13 cellular contexts compared by ENCODE assay signal in the genomic region with DNA sequence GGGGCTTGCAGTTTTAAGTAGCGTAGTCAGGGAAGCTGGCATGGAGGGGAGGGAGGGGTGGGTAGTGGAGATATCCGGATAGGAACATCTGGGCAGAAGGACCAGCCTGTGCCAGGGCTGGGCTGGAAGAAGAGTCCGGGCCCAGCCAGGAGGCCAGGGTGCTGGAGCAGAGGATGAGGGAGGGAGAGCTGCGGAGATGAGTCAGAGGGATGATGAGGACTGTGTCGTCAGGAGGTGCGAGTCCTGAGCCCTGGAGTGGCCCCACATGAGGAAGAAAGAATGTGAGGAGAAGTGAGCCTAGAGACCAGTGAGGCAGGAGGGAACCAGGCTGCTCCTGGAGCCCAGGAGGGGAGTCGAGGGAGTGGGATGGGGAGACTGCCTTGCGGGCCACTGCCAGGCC.
DNase-seq lines count a peak whose midpoint lies in the region; ATAC-seq and TF ChIP-seq lines count a peak whose summit lies in the region.
"Had no signal": no experiment of that assay in that cellular context is flagged by ENCODE, and none has a peak within 500 bp of the region (broad histone marks: within the 10 kb centered on the region; RNA-seq: fewer than 3 reads in every experiment).

No MANE protein-coding gene starts in this region.

- H3K9ac ChIP-seq in smooth muscle cell (ENCODE audit: low read depth), result peak overlapping the region; percentile 61

- H3K4me2 ChIP-seq in smooth muscle cell, result peak overlapping the region; percentile 27

- intact Hi-C loops in activated T-helper 2 cell treated with anti-CD3 and anti-CD28 coated beads, Interferon-gamma antibody, Interleukin-2, Interleukin-4, amounts not matched to agents 10 μg/mL and 5 μg/mL and 100 μg/mL, durations not matched to agents 14 hours and 24 hours and 36 hours (cut with micrococcal nuclease), result no loop called here

- peaks cover 37% of the 10 kb centered on the region for H3K4me1 ChIP-seq in RWPE2 (ENCODE audit: insufficient read depth, poor library complexity, severe bottlenecking)
- peaks cover 6% of the 10 kb centered on the region for H3K4me1 ChIP-seq in smooth muscle cell (ENCODE audit: low read depth)

- DNase-seq in EL (peak; percentile 95), RWPE2 (ENCODE audit: low spot score) (no peak), fibroblast of mammary gland (ENCODE audit: low read depth) (peak; percentile 83), smooth muscle cell (lab: John Stamatoyannopoulos, UW; ENCODE audit: unreplicated experiment) (no peak), T-helper 2 cell (no peak), AML-193 (lab: John Stamatoyannopoulos, UW) (no peak)
- DNase-seq in activated T-helper 2 cell treated with anti-CD3 and anti-CD28 coated beads, Interferon-gamma antibody, Interleukin-2, Interleukin-4, amounts not matched to agents 10 μg/mL and 5 μg/mL and 100 μg/mL, durations not matched to agents 14 hours and 24 hours and 36 hours (ENCODE audit: low spot score), result no peak
- DNase-seq in activated CD8-positive, alpha-beta memory T cell treated with anti-CD3 and anti-CD28 coated beads for 24 hours, result no peak
- DNase-seq: activated naive CD4-positive, alpha-beta T cell treated with anti-CD3 and anti-CD28 coated beads, Interleukin-2, amount 50 U/mL, for 16 hours; DMS 273 treated with DMSO at 0.1 percent for 48 hours; naive B cell; NCI-H2227 treated with DMSO at 0.1 percent for 48 hours; SIG-M5 had no signal

- H3K79me2 ChIP-seq in smooth muscle cell (ENCODE audit: low read depth), result peaks cover 6% of the 10 kb centered on the region

- H3K27me3 Mint-ChIP-seq in activated T-helper 2 cell treated with anti-CD3 and anti-CD28 coated beads, Interferon-gamma antibody, Interleukin-2, Interleukin-4, amounts not matched to agents 10 μg/mL and 5 μg/mL and 100 μg/mL, durations not matched to agents 14 hours and 24 hours and 36 hours (ENCODE audit: low read depth), result no peaks in the 10 kb centered on the region
- H3K27me3 Mint-ChIP-seq: naive B cell had no signal

- H3K4me3 Mint-ChIP-seq in activated T-helper 2 cell treated with anti-CD3 and anti-CD28 coated beads, Interferon-gamma antibody, Interleukin-2, Interleukin-4, amounts not matched to agents 10 μg/mL and 5 μg/mL and 100 μg/mL, durations not matched to agents 14 hours and 24 hours and 36 hours (ENCODE audit: low read depth), result no peak overlapping the region

- H3K36me3 ChIP-seq in RWPE2 (ENCODE audit: low read depth) (no peaks in the 10 kb centered on the region; the same call in 1 of the 2 replicates), smooth muscle cell (ENCODE audit: low read depth) (no peaks in the 10 kb centered on the region)

- H3K27ac Mint-ChIP-seq in activated T-helper 2 cell treated with anti-CD3 and anti-CD28 coated beads, Interferon-gamma antibody, Interleukin-2, Interleukin-4, amounts not matched to agents 10 μg/mL and 5 μg/mL and 100 μg/mL, durations not matched to agents 14 hours and 24 hours and 36 hours, result no peak overlapping the region

- no peaks in the 10 kb centered on the region for H3K36me3 Mint-ChIP-seq in activated T-helper 2 cell treated with anti-CD3 and anti-CD28 coated beads, Interferon-gamma antibody, Interleukin-2, Interleukin-4, amounts not matched to agents 10 μg/mL and 5 μg/mL and 100 μg/mL, durations not matched to agents 14 hours and 24 hours and 36 hours (ENCODE audit: low read depth)
- H3K36me3 Mint-ChIP-seq: naive B cell had no signal

- H3K9me3 ChIP-seq in RWPE2 (ENCODE audit: severe bottlenecking) (no peaks in the 10 kb centered on the region), smooth muscle cell (replicated peaks; ENCODE audit: low read depth) (no peaks in the 10 kb centered on the region)

- H3K4me1 Mint-ChIP-seq in activated T-helper 2 cell treated with anti-CD3 and anti-CD28 coated beads, Interferon-gamma antibody, Interleukin-2, Interleukin-4, amounts not matched to agents 10 μg/mL and 5 μg/mL and 100 μg/mL, durations not matched to agents 14 hours and 24 hours and 36 hours (ENCODE audit: low read depth), result no peaks in the 10 kb centered on the region

- H2AFZ ChIP-seq in smooth muscle cell (ENCODE audit: low read depth), result no peak overlapping the region

- no peaks in the 10 kb centered on the region for H3K9me3 Mint-ChIP-seq in activated T-helper 2 cell treated with anti-CD3 and anti-CD28 coated beads, Interferon-gamma antibody, Interleukin-2, Interleukin-4, amounts not matched to agents 10 μg/mL and 5 μg/mL and 100 μg/mL, durations not matched to agents 14 hours and 24 hours and 36 hours
- H3K9me3 Mint-ChIP-seq: naive B cell had no signal

- H3F3A ChIP-seq in smooth muscle cell (ENCODE audit: low read depth), result peaks cover 15% of the 10 kb centered on the region

- H3K27ac ChIP-seq in RWPE2 (ENCODE audit: poor library complexity, severe bottlenecking) (peak overlapping the region; percentile 99), smooth muscle cell (ENCODE audit: low read depth) (peak overlapping the region; percentile 82)

- TF ChIP-seq CTCF in RWPE2 (IDR thresholded peaks at IDR 0.05; ENCODE audit: poor library complexity, severe bottlenecking) (no peak), fibroblast of mammary gland (conservative IDR thresholded peaks at IDR 0.05; ENCODE audit: control insufficient read depth, insufficient read depth, low read depth, low read length) (no peak), smooth muscle cell (IDR thresholded peaks at IDR 0.05; ENCODE audit: borderline replicate concordance, insufficient read depth, poor library complexity, severe bottlenecking) (no peak)

- H3K27me3 ChIP-seq in RWPE2 (ENCODE audit: insufficient read depth, poor library complexity, severe bottlenecking) (no peaks in the 10 kb centered on the region), smooth muscle cell (ENCODE audit: low read depth) (no peaks in the 10 kb centered on the region)

- no peak overlapping the region for H3K4me3 ChIP-seq in RWPE2 (ENCODE audit: severe bottlenecking)
- no peak overlapping the region for H3K4me3 ChIP-seq in fibroblast of mammary gland (ENCODE audit: control insufficient read depth, low read depth, low read length)
- H3K4me3 ChIP-seq in smooth muscle cell, result no peak overlapping the region

- WGBS in smooth muscle cell (ENCODE audit: low lambda C conversion rate), result 61% methylated on average over 8 of the region's 8 CpGs

- peak; percentile 78 for ATAC-seq in RWPE2 (ENCODE audit: low read depth)

- peaks cover 50% of the 10 kb centered on the region for H4K20me1 ChIP-seq in smooth muscle cell (ENCODE audit: low read depth)

Comparison
In these comparisons a context has a peak if more than half of its experiments do, and no peak if none do; other contexts are left out.
1. DNase-seq: peak in EL (single experiment) and fibroblast of mammary gland (single experiment); none in RWPE2 (single experiment), smooth muscle cell (single experiment), T-helper 2 cell (0 of 5), activated T-helper 2 cell treated with anti-CD3 and anti-CD28 coated beads, Interferon-gamma antibody, Interleukin-2, Interleukin-4, amounts not matched to agents 10 μg/mL and 5 μg/mL and 100 μg/mL, durations not matched to agents 14 hours and 24 hours and 36 hours (single experiment), activated CD8-positive, alpha-beta memory T cell treated with anti-CD3 and anti-CD28 coated beads for 24 hours (single experiment) and AML-193 (0 of 2).